ENCODE assay signal across 8 cellular contexts in the genomic region with DNA sequence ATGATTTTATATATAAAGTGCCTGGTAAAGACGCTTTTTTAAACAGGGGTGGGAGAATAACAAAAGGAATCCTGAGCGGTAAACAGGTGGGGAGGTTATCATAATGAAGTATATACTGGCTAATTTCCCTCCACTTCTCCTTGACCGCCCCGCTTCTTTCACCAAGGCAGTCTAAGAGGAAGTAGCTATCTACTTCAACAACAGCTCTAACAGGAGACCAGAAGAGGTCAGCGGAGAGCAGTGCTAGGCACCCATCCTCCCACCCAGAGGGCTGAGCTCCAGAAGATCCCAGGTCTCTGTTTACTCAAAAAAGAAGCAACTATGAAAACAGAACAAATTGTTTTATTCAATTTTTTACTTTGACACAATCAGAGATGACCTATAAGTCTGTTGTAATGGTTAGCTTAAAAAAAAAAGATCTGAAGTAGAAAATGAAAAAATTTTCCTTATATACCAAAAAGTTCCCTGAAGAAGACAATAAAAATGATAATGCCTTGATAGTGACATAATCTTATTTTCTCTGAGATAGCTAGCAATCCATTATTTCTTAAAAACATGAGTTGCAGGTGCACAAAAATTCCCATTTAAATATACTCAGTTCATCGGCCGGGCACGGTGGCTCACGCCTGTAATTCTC.
A peak's percentile ranks its signal among the peaks of the same experiment; 100 is the strongest.
DNase-seq lines count a peak whose midpoint lies in the region; ATAC-seq lines count a peak whose summit lies in the region.

No MANE protein-coding gene starts in this region.

- H3K36me3 Mint-ChIP-seq in activated T-cell treated with anti-CD3 and anti-CD28 coated beads, Interleukin-2, amount 50 U/mL, for 24 hours (ENCODE audit: low read depth) = no peaks in the 10 kb centered on the region

- H3K27ac Mint-ChIP-seq in activated T-cell treated with anti-CD3 and anti-CD28 coated beads, Interleukin-2, amount 50 U/mL, for 24 hours = no peak overlapping the region

- peak; percentile 55 for ATAC-seq in GM18870 (IDR thresholded peaks at IDR 0.05; ENCODE audit: unreplicated experiment)
- peak; percentile 82 for ATAC-seq in HG03196 (IDR thresholded peaks at IDR 0.05; ENCODE audit: unreplicated experiment)
- peak; percentile 84 for ATAC-seq in Right ventricle myocardium superior (ENCODE audit: poor library complexity)

- H3K4me3 Mint-ChIP-seq in activated T-cell treated with anti-CD3 and anti-CD28 coated beads, Interleukin-2, amount 50 U/mL, for 24 hours = no peak overlapping the region

- intact Hi-C loops in Right ventricle myocardium superior (cut with DNase I) = loop anchor here (10.0 kb wide), 1 partner anchor 357 kb away; no protein-coding TSS in a partner anchor

- no peaks in the 10 kb centered on the region for H3K27me3 Mint-ChIP-seq in activated T-cell treated with anti-CD3 and anti-CD28 coated beads, Interleukin-2, amount 50 U/mL, for 24 hours

- H3K4me1 Mint-ChIP-seq in activated T-cell treated with anti-CD3 and anti-CD28 coated beads, Interleukin-2, amount 50 U/mL, for 24 hours (ENCODE audit: low read depth) = peaks cover 15% of the 10 kb centered on the region

- H3K9me3 Mint-ChIP-seq in activated T-cell treated with anti-CD3 and anti-CD28 coated beads, Interleukin-2, amount 50 U/mL, for 24 hours = no peaks in the 10 kb centered on the region

- DNase-seq in COLO668 (lab: John Stamatoyannopoulos, UW; ENCODE audit: unreplicated experiment) (peak; percentile 50), NCI-H748 (lab: John Stamatoyannopoulos, UW; ENCODE audit: unreplicated experiment) (peak; percentile 71), Right ventricle myocardium superior (peak; percentile 47), putamen (ENCODE audit: low spot score) (peak; percentile 32), GOT3 (lab: John Stamatoyannopoulos, UW) (no peak)
- peak; percentile 34 for DNase-seq in activated T-cell treated with anti-CD3 and anti-CD28 coated beads, Interleukin-2, amount 50 U/mL, for 24 hours
